ENCODE assay signal across 8 cellular contexts in the genomic region with DNA sequence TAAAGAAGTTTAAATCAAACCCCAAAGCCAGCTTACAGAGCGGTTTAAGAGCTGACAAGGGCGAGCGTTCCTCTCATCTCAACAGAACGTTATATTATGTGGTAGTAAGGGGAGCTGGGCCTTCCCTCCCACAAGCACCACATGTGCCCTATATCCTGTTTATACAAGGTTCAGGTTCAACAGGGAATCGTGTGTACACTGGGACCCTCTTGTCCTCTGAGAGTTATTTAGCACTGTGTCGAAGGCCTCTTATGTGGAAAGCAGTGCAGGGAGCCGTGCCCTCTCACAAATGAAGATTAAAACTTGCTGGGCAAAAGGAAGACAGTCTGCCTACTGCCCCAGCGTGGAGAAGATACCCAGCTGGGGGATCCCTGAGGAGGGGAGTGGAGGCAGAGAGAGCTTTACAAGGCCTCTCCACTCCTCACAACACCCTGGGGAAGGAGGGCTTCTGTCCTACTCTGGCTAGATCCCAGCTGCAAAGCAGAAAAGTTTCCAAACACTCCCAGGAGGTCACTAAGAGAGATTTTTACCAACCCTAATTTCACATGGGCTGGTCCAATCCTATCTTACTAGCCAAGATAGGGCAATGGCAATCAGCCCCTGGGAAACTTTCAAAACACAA. TPM values are rescaled to one million over a fixed set of nuclear protein-coding genes. Genes with fewer than 3 reads are reported as not detected.
DNase-seq lines count a peak whose midpoint lies in the region; ATAC-seq, FAIRE-seq and TF ChIP-seq lines count a peak whose summit lies in the region.

No MANE protein-coding gene starts in this region.

- no peak for ATAC-seq in activated T-helper 17 cell treated with anti-CD3 and anti-CD28 coated beads, Interleukin-2, amount 50 U/mL, for 72 hours (replicated peaks)

- FAIRE-seq in kidney (lab: Jason Lieb, UNC) = no peak

- H3K27ac Mint-ChIP-seq in activated T-helper 17 cell treated with anti-CD3 and anti-CD28 coated beads, Interleukin-2, amount 50 U/mL, for 72 hours = peak overlapping the region; percentile 60

- H3K36me3 ChIP-seq in A673 (ENCODE audit: insufficient read depth, low read length, poor library complexity, severe bottlenecking) (peaks cover 45% of the 10 kb centered on the region), HUES6 (ENCODE audit: control insufficient read depth, insufficient read depth, low read length) (peaks cover 39% of the 10 kb centered on the region), kidney (ENCODE audit: control insufficient read depth in 1 of 2, insufficient read depth in 2 of 2, low read length in 2 of 2) (peaks cover 3 to 8% of the 10 kb centered on the region in 2 donors), thymus (ENCODE audit: control insufficient read depth, insufficient read depth) (peaks cover 34% of the 10 kb centered on the region)

- H3K9me3 ChIP-seq in A673 (ENCODE audit: low read depth, low read length, poor library complexity, severe bottlenecking) (no peaks in the 10 kb centered on the region), HUES6 (ENCODE audit: control insufficient read depth, insufficient read depth, low read depth, low read length) (no peaks in the 10 kb centered on the region), kidney (ENCODE audit: control insufficient read depth in 1 of 2, low read length in 2 of 2) (no peaks in the 10 kb centered on the region), thymus (ENCODE audit: control insufficient read depth) (no peaks in the 10 kb centered on the region)

- intact Hi-C loops in A673 (cut with micrococcal nuclease; ENCODE audit: unreplicated experiment) = loop anchor here (5.0 to 10.0 kb wide), 4 partner anchors 72 to 380 kb away; no protein-coding TSS in a partner anchor
- intact Hi-C loops in kidney (cut with DNase I) = no loop called here

- H3K4me1 Mint-ChIP-seq in activated T-helper 17 cell treated with anti-CD3 and anti-CD28 coated beads, Interleukin-2, amount 50 U/mL, for 72 hours = peaks cover 45% of the 10 kb centered on the region

- H3K4me3 Mint-ChIP-seq in activated T-helper 17 cell treated with anti-CD3 and anti-CD28 coated beads, Interleukin-2, amount 50 U/mL, for 72 hours = peak overlapping the region; percentile 89

- POLR2A ChIA-PET in A673 (lab: Charles Lee; ENCODE audit: low non-redundant PET) = interaction anchor here (0.7 kb wide), 1 partner anchor 758 kb away, joined by 5 read pairs; no protein-coding TSS in a partner anchor

- WGBS in thymus = 7% methylated on average over 8 of the region's 8 CpGs

- no peaks in the 10 kb centered on the region for H3K9me3 Mint-ChIP-seq in activated T-helper 17 cell treated with anti-CD3 and anti-CD28 coated beads, Interleukin-2, amount 50 U/mL, for 72 hours

- CTCF ChIA-PET in A673 (lab: Charles Lee) = no interaction called here

- TF ChIP-seq CTCF in A673 (conservative IDR thresholded peaks at IDR 0.05; ENCODE audit: low read depth, low read length) = no peak
- no peak for TF ChIP-seq CTCF in kidney (IDR thresholded peaks at IDR 0.05; ENCODE audit: borderline replicate concordance, extremely low read depth, insufficient read depth)

- H3K27ac ChIP-seq in A673 (ENCODE audit: low read depth, low read length, poor library complexity, severe bottlenecking) (peak overlapping the region; percentile 97), HUES6 (ENCODE audit: low read depth, low read length) (peak overlapping the region; percentile 65; the same call in 1 of the 2 replicates), kidney (ENCODE audit: low read depth in 2 of 2, low read length in 2 of 2) (peak overlapping the region in 1 of 2 donors; percentile 88), thymus (ENCODE audit: low read depth) (peak overlapping the region; percentile 18)

- peak; percentile 32 for DNase-seq in A673 (ENCODE audit: low spot score)
- DNase-seq in kidney = no peak
- DNase-seq in A172 (ENCODE audit: low spot score) = no peak
- DNase-seq in KG1 (lab: John Stamatoyannopoulos, UW) = no peak
- no peak for DNase-seq in GOT3 (lab: John Stamatoyannopoulos, UW)

- H3K36me3 Mint-ChIP-seq in activated T-helper 17 cell treated with anti-CD3 and anti-CD28 coated beads, Interleukin-2, amount 50 U/mL, for 72 hours (ENCODE audit: low read depth) = peaks cover 83% of the 10 kb centered on the region

- H3K4me3 ChIP-seq in A673 (ENCODE audit: low read depth, low read length, poor library complexity, severe bottlenecking) (peak overlapping the region; percentile 76), HUES6 (ENCODE audit: low read depth, low read length) (peak overlapping the region; percentile 91), kidney (ENCODE audit: low read length in 2 of 2) (peak overlapping the region; percentile 3 to 93), thymus (ENCODE audit: low read length) (peak overlapping the region; percentile 90)

- BruUV-seq in A673 (replicated peaks; lab: Mats Ljungman, UMichigan) = no TSS peak

- no peaks in the 10 kb centered on the region for H3K27me3 ChIP-seq in A673 (replicated peaks; ENCODE audit: insufficient read depth, low read depth, low read length, poor library complexity)
- no peaks in the 10 kb centered on the region for H3K27me3 ChIP-seq in HUES6 (ENCODE audit: control insufficient read depth, insufficient read depth, low read length)
- no peaks in the 10 kb centered on the region for H3K27me3 ChIP-seq in thymus (ENCODE audit: control insufficient read depth, insufficient read depth)

- peaks cover 53% of the 10 kb centered on the region for H3K4me1 ChIP-seq in A673 (ENCODE audit: insufficient read depth, low read length, poor library complexity, severe bottlenecking)
- H3K4me1 ChIP-seq in HUES6 (ENCODE audit: control insufficient read depth, insufficient read depth, low read length) = peaks cover 54% of the 10 kb centered on the region
- H3K4me1 ChIP-seq in kidney (ENCODE audit: control insufficient read depth in 1 of 2, insufficient read depth in 1 of 2, low read depth in 1 of 2, low read length in 2 of 2) = peaks cover 34 to 42% of the 10 kb centered on the region in 2 donors
- peaks cover 31% of the 10 kb centered on the region for H3K4me1 ChIP-seq in thymus (ENCODE audit: control insufficient read depth, insufficient read depth, low read length)

- H3K9ac ChIP-seq in HUES6 (ENCODE audit: low read length) = peak overlapping the region; percentile 76
- peak overlapping the region in 1 of 2 donors; percentile 53 for H3K9ac ChIP-seq in kidney (ENCODE audit: low read length in 2 of 2)

- no peaks in the 10 kb centered on the region for H3K27me3 Mint-ChIP-seq in activated T-helper 17 cell treated with anti-CD3 and anti-CD28 coated beads, Interleukin-2, amount 50 U/mL, for 72 hours

RNA-seq across cellular contexts. Expression of a gene that starts 2.9 kb away (rescaled TPM):
- total RNA-seq in A673 (2021) = 90.4 and 98.1 TPM in 2 replicates
- total RNA-seq in activated T-helper 17 cell treated with anti-CD3 and anti-CD28 coated beads, Interleukin-2, amount 50 U/mL, for 72 hours = 100 to 1,000 TPM in 1 of 2 donors, 10 to 100 TPM in 1; 94.9 to 131 TPM
- 71.7 TPM for total RNA-seq in kidney
- polyA plus RNA-seq in kidney (ENCODE audit: insufficient read depth, low read depth, low replicate concordance) = 10.3 TPM
- 32.7 TPM for polyA plus RNA-seq in thymus
- 0.10 and 0.59 TPM in 2 replicates for total RNA-seq in A172 (2014; rRNA removed; shearing (Covaris generic))

Comparison
In these comparisons a context has a peak if more than half of its experiments do, and no peak if none do; other contexts are left out.
1. RNA of a gene that starts 2.9 kb away (total RNA-seq): 94.9 to 131 TPM in activated T-helper 17 cell treated with anti-CD3 and anti-CD28 coated beads, Interleukin-2, amount 50 U/mL, for 72 hours, 90.4 to 98.1 TPM in A673 and 71.7 TPM in kidney (single experiment); 0.10 to 0.59 TPM in A172; every median in the first group is over 10 times any median in the second.
2. Peak in every context shown above with its lines, with median percentiles within 50 percentile points of each other: H3K4me3 ChIP-seq.